21 cellular contexts compared by ENCODE assay signal in genomic region chr18:78741381-78742340, GRCh38.
"Had no signal": no experiment of that assay in that cellular context is flagged by ENCODE, and none has a peak within 500 bp of the region (broad histone marks: within the 10 kb centered on the region; RNA-seq: fewer than 3 reads in every experiment).

No MANE protein-coding gene starts in this region.

- H3K4me1 ChIP-seq: esophagus squamous epithelium, upper lobe of left lung had no signal

- H3K9me3 Mint-ChIP-seq: memory B cell; neural crest cell; stimulated activated naive CD8-positive, alpha-beta T cell treated with anti-CD3 and anti-CD28 coated beads, Interleukin-15, Interleukin-2, amounts not matched to agents 100 ng/mL and 50 ng/mL, for 24 hours; T-helper 2 cell treated with Interferon-gamma antibody and Interleukin-4, amounts not matched to agents 5 μg/mL and 100 μg/mL, for 36 hours had no signal

- H3K27ac ChIP-seq: brain microvascular endothelial cell, esophagus squamous epithelium, upper lobe of left lung had no signal

- H3K4me1 Mint-ChIP-seq: activated naive CD4-positive, alpha-beta T cell treated with anti-CD3 and anti-CD28 coated beads, Interleukin-2, amount 10 ng/mL, durations not matched to agents 7 days and 5 days; memory B cell; neural crest cell had no signal

- H3K36me3 ChIP-seq: brain microvascular endothelial cell, esophagus squamous epithelium, upper lobe of left lung had no signal

- ATAC-seq: naive thymus-derived CD8-positive, alpha-beta T cell; right cardiac atrium had no signal

- H3K4me3 ChIP-seq: esophagus squamous epithelium, upper lobe of left lung had no signal

- H3K27me3 ChIP-seq: brain microvascular endothelial cell, upper lobe of left lung had no signal

- DNase-seq: activated CD4-positive, alpha-beta T cell treated with anti-CD3 and anti-CD28 coated beads for 4 hours; activated CD4-positive, alpha-beta T cell treated with anti-CD3 and anti-CD28 coated beads, Interleukin-2, amount 50 U/mL, for 48 hours; activated CD4-positive, CD25-positive, alpha-beta regulatory T cell; activated CD8-positive, alpha-beta memory T cell treated with anti-CD3 and anti-CD28 coated beads for 24 hours; activated gamma-delta T cell; activated naive CD4-positive, alpha-beta T cell treated with anti-CD3 and anti-CD28 coated beads, Interleukin-2, amount 10 ng/mL, durations not matched to agents 7 days and 5 days; amniotic stem cell; brain microvascular endothelial cell; esophagus squamous epithelium; foreskin melanocyte; naive thymus-derived CD8-positive, alpha-beta T cell; occipital lobe; right cardiac atrium; stimulated activated CD4-positive, alpha-beta T cell treated with anti-CD3 and anti-CD28 coated beads, Interleukin-2, amount 100 ng/mL, for 48 hours; substantia nigra; T-helper 1 cell had no signal

- H3K4me3 Mint-ChIP-seq: activated naive CD4-positive, alpha-beta T cell treated with anti-CD3 and anti-CD28 coated beads, Interleukin-2, amount 10 ng/mL, durations not matched to agents 7 days and 5 days; memory B cell; naive thymus-derived CD8-positive, alpha-beta T cell; neural crest cell; stimulated activated naive CD8-positive, alpha-beta T cell treated with anti-CD3 and anti-CD28 coated beads, Interleukin-15, Interleukin-2, amounts not matched to agents 100 ng/mL and 50 ng/mL, for 24 hours; T-helper 2 cell treated with Interferon-gamma antibody and Interleukin-4, amounts not matched to agents 5 μg/mL and 100 μg/mL, for 36 hours had no signal

- H3K9me3 ChIP-seq: esophagus squamous epithelium, upper lobe of left lung had no signal

- H3K27ac Mint-ChIP-seq: activated naive CD4-positive, alpha-beta T cell treated with anti-CD3 and anti-CD28 coated beads, Interleukin-2, amount 10 ng/mL, durations not matched to agents 7 days and 5 days; memory B cell; stimulated activated naive CD8-positive, alpha-beta T cell treated with anti-CD3 and anti-CD28 coated beads, Interleukin-15, Interleukin-2, amounts not matched to agents 100 ng/mL and 50 ng/mL, for 24 hours; T-helper 2 cell treated with Interferon-gamma antibody and Interleukin-4, amounts not matched to agents 5 μg/mL and 100 μg/mL, for 36 hours had no signal

- H3K27me3 Mint-ChIP-seq: activated naive CD4-positive, alpha-beta T cell treated with anti-CD3 and anti-CD28 coated beads, Interleukin-2, amount 10 ng/mL, durations not matched to agents 7 days and 5 days; stimulated activated naive CD8-positive, alpha-beta T cell treated with anti-CD3 and anti-CD28 coated beads, Interleukin-15, Interleukin-2, amounts not matched to agents 100 ng/mL and 50 ng/mL, for 24 hours had no signal

- H3K36me3 Mint-ChIP-seq: activated naive CD4-positive, alpha-beta T cell treated with anti-CD3 and anti-CD28 coated beads, Interleukin-2, amount 10 ng/mL, durations not matched to agents 7 days and 5 days; memory B cell; naive thymus-derived CD8-positive, alpha-beta T cell had no signal
